23 cellular contexts compared by ENCODE assay signal in the genomic region with DNA sequence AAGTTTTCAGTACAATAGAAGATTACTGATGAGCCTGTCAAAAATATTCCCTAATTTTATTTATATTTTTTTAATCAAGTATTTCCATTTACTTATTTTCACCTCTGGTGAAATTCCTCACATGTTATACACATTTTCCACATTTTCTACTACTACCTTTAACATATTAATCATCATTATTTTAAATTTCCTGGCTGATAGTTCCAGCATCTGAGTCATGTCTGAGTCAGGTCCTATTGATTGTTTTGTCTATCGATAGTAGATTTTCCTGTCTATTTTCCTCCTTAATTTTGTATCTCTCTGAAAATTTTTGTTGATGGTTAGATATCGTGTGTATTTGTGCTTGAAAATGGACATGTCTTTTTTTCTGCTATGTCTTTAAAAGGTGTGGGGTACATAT.
A peak's percentile ranks its signal among the peaks of the same experiment; 100 is the strongest.
DNase-seq lines count a peak whose midpoint lies in the region; ATAC-seq, FAIRE-seq and TF ChIP-seq lines count a peak whose summit lies in the region.
"Had no signal": no experiment of that assay in that cellular context is flagged by ENCODE, and none has a peak within 500 bp of the region (broad histone marks: within the 10 kb centered on the region; RNA-seq: fewer than 3 reads in every experiment).

No MANE protein-coding gene starts in this region.

- FAIRE-seq in bronchial epithelial cell (lab: Jason Lieb, UNC), result no peak
- FAIRE-seq: G401.6, GM12891, GM18507, H54 had no signal

- no peak overlapping the region for H3K4me2 ChIP-seq in osteoblast (ENCODE audit: insufficient read depth, low read length)
- H3K4me2 ChIP-seq: GM23338 had no signal

- H3K4me3 ChIP-seq in bronchial epithelial cell (ENCODE audit: low read depth, low read length) (no peak overlapping the region), epithelial cell of esophagus (ENCODE audit: low read length) (no peak overlapping the region), osteoblast (ENCODE audit: insufficient read depth, low read length) (no peak overlapping the region)
- H3K4me3 ChIP-seq: GM23338 had no signal

- TF ChIP-seq CTCF in bronchial epithelial cell (IDR thresholded peaks at IDR 0.05; ENCODE audit: insufficient read depth, low read length, severe bottlenecking) (no peak), epithelial cell of esophagus (IDR thresholded peaks at IDR 0.05; ENCODE audit: insufficient read depth, low read depth, low read length, missing control alignments) (no peak), osteoblast (IDR thresholded peaks at IDR 0.05; ENCODE audit: extremely low read depth, low read depth, low read length) (no peak)

- ATAC-seq in HG03565 (IDR thresholded peaks at IDR 0.05; ENCODE audit: unreplicated experiment) (no peak), HG03139 (IDR thresholded peaks at IDR 0.05; ENCODE audit: unreplicated experiment) (no peak)
- ATAC-seq: GM23338 had no signal

- no peaks in the 10 kb centered on the region for H3K79me2 ChIP-seq in osteoblast (ENCODE audit: insufficient read depth, low read length)

- no peaks in the 10 kb centered on the region for H3K27me3 ChIP-seq in bronchial epithelial cell (ENCODE audit: control insufficient read depth, insufficient read depth, low read length)
- H3K27me3 ChIP-seq in osteoblast (ENCODE audit: insufficient read depth, low read length), result no peaks in the 10 kb centered on the region
- H3K27me3 ChIP-seq: BE2C had no signal

- no peaks in the 10 kb centered on the region for H4K20me1 ChIP-seq in osteoblast (ENCODE audit: insufficient read depth, low read length)

- no peak overlapping the region for H2AFZ ChIP-seq in osteoblast (ENCODE audit: low read length)
- H2AFZ ChIP-seq: GM23338 had no signal

- no peaks in the 10 kb centered on the region for H3K9me3 ChIP-seq in osteoblast (ENCODE audit: low read depth, low read length)
- H3K9me3 ChIP-seq: BE2C had no signal

- peaks cover 23% of the 10 kb centered on the region for H3K4me1 ChIP-seq in osteoblast (ENCODE audit: insufficient read depth, low read length)
- H3K4me1 ChIP-seq: BE2C had no signal

- DNase-seq in ELR (ENCODE audit: low read depth) (peak; percentile 40), bronchial epithelial cell (ENCODE audit: low read depth) (peak; percentile 53), epithelial cell of esophagus (ENCODE audit: low read depth) (peak; percentile 35), osteoblast (ENCODE audit: insufficient read length, low spot score, missing footprints) (peak; percentile 6)
- no peak for DNase-seq in activated CD4-positive, CD25-positive, alpha-beta regulatory T cell treated with anti-CD3 and anti-CD28 coated beads, Interleukin-2, amount 50 U/mL, for 72 hours
- DNase-seq: ACHN; BE2C; C1 segment of cervical spinal cord; CD4-positive, CD25-positive, alpha-beta regulatory T cell; CD8-positive, alpha-beta memory T cell; COR-L47; DMS 273 treated with DMSO at 0.1 percent for 48 hours; DMS53; DND-41; EL; HCEC 1CT had no signal

- no peaks in the 10 kb centered on the region for H3K36me3 ChIP-seq in bronchial epithelial cell (ENCODE audit: control insufficient read depth, insufficient read depth, low read length)
- H3K36me3 ChIP-seq in osteoblast (ENCODE audit: insufficient read depth, low read length), result no peaks in the 10 kb centered on the region
- H3K36me3 ChIP-seq: BE2C had no signal

- no peak overlapping the region for H3K27ac ChIP-seq in osteoblast (ENCODE audit: low read depth, low read length)
